In the genomic region with DNA sequence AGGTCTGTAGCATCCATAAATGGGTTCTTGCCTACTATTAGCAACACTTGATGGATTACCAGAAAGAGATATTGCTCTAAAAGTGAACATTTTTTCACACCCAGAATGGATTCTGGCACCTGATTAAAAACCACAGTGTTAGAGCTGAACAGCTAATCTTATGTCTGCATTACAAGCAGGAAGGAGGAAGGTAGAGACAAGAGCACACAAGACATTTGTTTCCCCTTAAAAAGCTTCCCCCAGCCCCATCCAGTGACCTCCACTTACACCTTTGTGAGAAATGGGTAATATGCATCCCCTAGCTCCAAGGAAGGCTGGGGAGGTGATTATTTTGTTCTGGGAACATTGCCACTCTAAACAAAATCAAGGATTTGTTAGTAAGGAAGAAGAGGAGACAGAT, we compare ENCODE assay signal across 37 cellular contexts. TPM values are rescaled to one million over a fixed set of nuclear protein-coding genes. Genes with fewer than 3 reads are reported as not detected.
"Had no signal": no experiment of that assay in that cellular context is flagged by ENCODE, and none has a peak within 500 bp of the region (broad histone marks: within the 10 kb centered on the region; RNA-seq: fewer than 3 reads in every experiment).

No MANE protein-coding gene starts in this region.

- FAIRE-seq: RCC 7860 had no signal

- H2AFZ ChIP-seq: PC-9 had no signal

- H3K9me3 Mint-ChIP-seq: activated naive CD4-positive, alpha-beta T cell treated with anti-CD3 and anti-CD28 coated beads, Interleukin-2, amount 50 U/mL, for 24 hours; activated naive CD8-positive, alpha-beta T cell treated with anti-CD3 and anti-CD28 coated beads, Interleukin-2, amount 10 ng/mL, durations not matched to agents 7 days and 5 days; activated T-cell treated with anti-CD3 and anti-CD28 coated beads, Interleukin-2, amount 50 U/mL, for 24 hours; activated T-helper 2 cell treated with anti-CD3 and anti-CD28 coated beads, Interferon-gamma antibody, Interleukin-2, Interleukin-4, amounts not matched to agents 10 μg/mL and 5 μg/mL and 100 μg/mL, durations not matched to agents 14 hours and 24 hours and 36 hours had no signal

- H3K27ac Mint-ChIP-seq: activated CD8-positive, alpha-beta T cell treated with anti-CD3 and anti-CD28 coated beads for 36 hours; activated naive CD4-positive, alpha-beta T cell treated with anti-CD3 and anti-CD28 coated beads, Interleukin-2, amount 50 U/mL, for 24 hours; activated naive CD8-positive, alpha-beta T cell treated with anti-CD3 and anti-CD28 coated beads, Interleukin-2, amount 10 ng/mL, durations not matched to agents 7 days and 5 days; activated T-cell treated with anti-CD3 and anti-CD28 coated beads, Interleukin-2, amount 50 U/mL, for 24 hours; activated T-helper 2 cell treated with anti-CD3 and anti-CD28 coated beads, Interferon-gamma antibody, Interleukin-2, Interleukin-4, amounts not matched to agents 10 μg/mL and 5 μg/mL and 100 μg/mL, durations not matched to agents 14 hours and 24 hours and 36 hours had no signal

- H3K4me2 ChIP-seq: PC-9 had no signal

- H3K27me3 ChIP-seq: ascending aorta had no signal

- H3K4me3 ChIP-seq: ascending aorta, breast epithelium, PC-9 had no signal

- H3K27ac ChIP-seq: ascending aorta, breast epithelium, PC-9, RWPE1, WERI-Rb-1 had no signal

- H3K36me3 ChIP-seq: ascending aorta, breast epithelium, WERI-Rb-1 had no signal

- H3K36me3 Mint-ChIP-seq: activated naive CD4-positive, alpha-beta T cell treated with anti-CD3 and anti-CD28 coated beads, Interleukin-2, amount 50 U/mL, for 24 hours; activated naive CD8-positive, alpha-beta T cell treated with anti-CD3 and anti-CD28 coated beads, Interleukin-2, amount 10 ng/mL, durations not matched to agents 7 days and 5 days had no signal

- H3K4me1 ChIP-seq: ascending aorta had no signal

- DNase-seq: activated CD4-positive, alpha-beta T cell treated with anti-CD3 and anti-CD28 coated beads for 1 hour; activated CD4-positive, alpha-beta T cell treated with anti-CD3 and anti-CD28 coated beads for 48 hours; activated CD4-positive, CD25-positive, alpha-beta regulatory T cell; activated CD8-positive, alpha-beta T cell treated with anti-CD3 and anti-CD28 coated beads for 36 hours; activated gamma-delta T cell; activated naive CD4-positive, alpha-beta T cell treated with Interleukin-2 at 50 U/mL for 16 hours; activated naive CD8-positive, alpha-beta T cell treated with anti-CD3 and anti-CD28 coated beads, Interleukin-2, amount 10 ng/mL, durations not matched to agents 7 days and 5 days; activated T-cell treated with anti-CD3 and anti-CD28 coated beads, Interleukin-2, amount 50 U/mL, for 24 hours; amygdala; MM.1S; MV-4-11; NCI-H1092 treated with DMSO at 0.1 percent for 48 hours; NCI-H1417; NCI-H146; NCI-H187; NCI-H2029 treated with DMSO at 0.1 percent for 48 hours; NCI-H2107; NCI-H2171; NCI-H510A; NCI-H526; NCI-H748 treated with DMSO at 0.1 percent for 48 hours; NK-92 treated with Interleukin-12 subunit alpha and Interleukin-12 subunit beta, amount 100 ng/mL, for 24 hours; PC-9; SIG-M5; SW 1271; T-helper 1 cell; T-helper 9 cell; WERI-Rb-1 had no signal

- H3K9me3 ChIP-seq: ascending aorta, breast epithelium had no signal

- H3K4me3 Mint-ChIP-seq: activated CD8-positive, alpha-beta T cell treated with anti-CD3 and anti-CD28 coated beads for 36 hours; activated naive CD4-positive, alpha-beta T cell treated with anti-CD3 and anti-CD28 coated beads, Interleukin-2, amount 50 U/mL, for 24 hours; activated naive CD8-positive, alpha-beta T cell treated with anti-CD3 and anti-CD28 coated beads, Interleukin-2, amount 10 ng/mL, durations not matched to agents 7 days and 5 days; activated T-cell treated with anti-CD3 and anti-CD28 coated beads, Interleukin-2, amount 50 U/mL, for 24 hours had no signal

- ATAC-seq: activated CD8-positive, alpha-beta T cell treated with anti-CD3 and anti-CD28 coated beads for 36 hours; Right ventricle myocardium inferior; SK-N-SH treated with all-trans-retinoic acid at 6 μM for 48 hours had no signal

RNA-seq across cellular contexts. Expression of a gene that starts 12.0 kb away (rescaled TPM):
- total RNA-seq: activated T-helper 2 cell treated with anti-CD3 and anti-CD28 coated beads, Interferon-gamma antibody, Interleukin-2, Interleukin-4, amounts not matched to agents 10 μg/mL and 5 μg/mL and 100 μg/mL, durations not matched to agents 14 hours and 24 hours and 36 hours; OCI-LY7 had no signal
